Comparison of ENCODE assay signal across 19 cellular contexts in genomic region chr18:71471963-71472725, GRCh38.
"Had no signal": no experiment of that assay in that cellular context is flagged by ENCODE, and none has a peak within 500 bp of the region (broad histone marks: within the 10 kb centered on the region; RNA-seq: fewer than 3 reads in every experiment).

No MANE protein-coding gene starts in this region.

- H3K36me3 Mint-ChIP-seq: activated naive CD4-positive, alpha-beta T cell treated with anti-CD3 and anti-CD28 coated beads, Interleukin-2, amount 50 U/mL, for 72 hours; stimulated activated naive B cell treated with anti-CD40 and anti-IgM and Interleukin-4, amounts not matched to agents 10 μg/mL and 1 μg/mL and 100 μg/mL, for 72 hours had no signal

- H3K27ac ChIP-seq: cardiac muscle cell, gastroesophageal sphincter, skin epidermis, tibial artery, vagina had no signal

- H3K4me3 ChIP-seq: cardiac muscle cell, gastroesophageal sphincter, skin epidermis, tibial artery, vagina had no signal

- H3K9me3 ChIP-seq: gastroesophageal sphincter, tibial artery, vagina had no signal

- DNase-seq: activated CD4-positive, alpha-beta T cell treated with anti-CD3 and anti-CD28 coated beads, Interleukin-2, amount 10 ng/mL, durations not matched to agents 24 days and 14 days; activated CD4-positive, CD25-positive, alpha-beta regulatory T cell; activated CD8-positive, alpha-beta memory T cell treated with anti-CD3 and anti-CD28 coated beads, Interleukin-2, amount 50 U/mL, for 4 hours; activated CD8-positive, alpha-beta T cell treated with anti-CD3 and anti-CD28 coated beads, Interleukin-2, amount 10 ng/mL, durations not matched to agents 7 days and 5 days; activated effector memory CD4-positive, alpha-beta T cell treated with anti-CD3 and anti-CD28 coated beads, Interleukin-2, amount 50 U/mL, for 16 hours; activated T-cell treated with anti-CD3 and anti-CD28 coated beads, Interleukin-2, amount 50 U/mL, for 48 hours; erythroblast; midbrain; nucleus accumbens; stimulated activated CD4-positive, alpha-beta T cell treated with anti-CD3 and anti-CD28 coated beads, Interleukin-15, amount 100 ng/mL, for 24 hours; stimulated activated CD4-positive, alpha-beta T cell treated with anti-CD3 and anti-CD28 coated beads, Interleukin-4, amount 100 ng/mL, for 1 hour; stimulated activated naive B cell treated with anti-CD40 and anti-IgM and Interleukin-4, amounts not matched to agents 10 μg/mL and 1 μg/mL and 100 μg/mL, for 72 hours; tibial artery had no signal

- H3K4me1 ChIP-seq: gastroesophageal sphincter, tibial artery, vagina had no signal

- ATAC-seq: activated CD8-positive, alpha-beta T cell treated with anti-CD3 and anti-CD28 coated beads, Interleukin-2, amount 10 ng/mL, durations not matched to agents 7 days and 5 days; activated naive CD4-positive, alpha-beta T cell treated with anti-CD3 and anti-CD28 coated beads, Interleukin-2, amount 50 U/mL, for 72 hours; gastroesophageal sphincter; stimulated activated naive B cell treated with anti-CD40 and anti-IgM and Interleukin-4, amounts not matched to agents 10 μg/mL and 1 μg/mL and 100 μg/mL, for 72 hours had no signal

- H3K4me1 Mint-ChIP-seq: activated CD4-positive, alpha-beta T cell treated with anti-CD3 and anti-CD28 coated beads, Interleukin-2, amount 10 ng/mL, durations not matched to agents 24 days and 14 days; stimulated activated naive B cell treated with anti-CD40 and anti-IgM and Interleukin-4, amounts not matched to agents 10 μg/mL and 1 μg/mL and 100 μg/mL, for 72 hours had no signal

- H3K27ac Mint-ChIP-seq: activated CD4-positive, alpha-beta T cell treated with anti-CD3 and anti-CD28 coated beads, Interleukin-2, amount 10 ng/mL, durations not matched to agents 24 days and 14 days; activated CD8-positive, alpha-beta T cell treated with anti-CD3 and anti-CD28 coated beads, Interleukin-2, amount 10 ng/mL, durations not matched to agents 7 days and 5 days; activated naive CD4-positive, alpha-beta T cell treated with anti-CD3 and anti-CD28 coated beads, Interleukin-2, amount 50 U/mL, for 72 hours; stimulated activated naive B cell treated with anti-CD40 and anti-IgM and Interleukin-4, amounts not matched to agents 10 μg/mL and 1 μg/mL and 100 μg/mL, for 72 hours had no signal

- H3K36me3 ChIP-seq: cardiac muscle cell, gastroesophageal sphincter, tibial artery, vagina had no signal

- H3K27me3 ChIP-seq: cardiac muscle cell, gastroesophageal sphincter, tibial artery, vagina had no signal

- H3K27me3 Mint-ChIP-seq: activated CD4-positive, alpha-beta T cell treated with anti-CD3 and anti-CD28 coated beads, Interleukin-2, amount 10 ng/mL, durations not matched to agents 24 days and 14 days; stimulated activated naive B cell treated with anti-CD40 and anti-IgM and Interleukin-4, amounts not matched to agents 10 μg/mL and 1 μg/mL and 100 μg/mL, for 72 hours had no signal

- H3K4me3 Mint-ChIP-seq: activated CD4-positive, alpha-beta T cell treated with anti-CD3 and anti-CD28 coated beads, Interleukin-2, amount 10 ng/mL, durations not matched to agents 24 days and 14 days; activated CD8-positive, alpha-beta T cell treated with anti-CD3 and anti-CD28 coated beads, Interleukin-2, amount 10 ng/mL, durations not matched to agents 7 days and 5 days; stimulated activated naive B cell treated with anti-CD40 and anti-IgM and Interleukin-4, amounts not matched to agents 10 μg/mL and 1 μg/mL and 100 μg/mL, for 72 hours had no signal

- FAIRE-seq: islet of Langerhans had no signal
